Comparison of ENCODE assay signal across 11 cellular contexts in the genomic region with DNA sequence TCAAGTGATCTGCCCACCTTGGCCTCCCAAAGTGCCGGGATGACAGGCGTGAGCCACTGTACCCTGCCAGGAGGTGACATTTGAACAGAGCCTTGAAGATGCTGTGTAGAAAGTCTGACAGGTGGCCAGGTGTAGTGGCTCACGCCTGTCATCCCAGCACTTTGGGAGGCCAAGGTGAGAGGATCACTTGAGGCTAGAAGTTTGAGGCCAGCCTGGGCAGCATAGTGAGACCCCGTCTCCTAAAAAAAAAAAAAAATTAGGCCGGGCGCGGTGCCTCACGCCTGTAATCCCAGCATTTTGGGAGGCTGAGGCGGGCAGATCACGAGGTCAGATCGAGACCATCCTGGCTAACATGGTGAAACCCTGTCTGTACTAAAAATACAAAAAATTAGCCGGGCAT. TPM values are rescaled to one million over a fixed set of nuclear protein-coding genes. Genes with fewer than 3 reads are reported as not detected.
DNase-seq lines count a peak whose midpoint lies in the region; ATAC-seq, FAIRE-seq and TF ChIP-seq lines count a peak whose summit lies in the region.
"Not testable (repeated sequence)": the region's sequence is repeated elsewhere in the genome, so short reads cannot be mapped to it uniquely, and the experiment has no call there.
"Had no signal": no experiment of that assay in that cellular context is flagged by ENCODE, and none has a peak within 500 bp of the region (broad histone marks: within the 10 kb centered on the region; RNA-seq: fewer than 3 reads in every experiment).

No MANE protein-coding gene starts in this region.

- DNase-seq in WTC11 (ENCODE audit: low spot score); K562 (ENCODE audit: extremely low read depth in 1 of 4, low spot score in 3 of 4): not testable (repeated sequence)
- DNase-seq in activated CD8-positive, alpha-beta memory T cell treated with anti-CD3 and anti-CD28 coated beads for 24 hours = peak; percentile 21
- DNase-seq in activated effector memory CD4-positive, alpha-beta T cell treated with anti-CD3 and anti-CD28 coated beads, Interleukin-2, amount 50 U/mL, for 16 hours = peak; percentile 22
- peak; percentile 18 for DNase-seq in endodermal cell
- DNase-seq in stimulated activated CD8-positive, alpha-beta memory T cell treated with anti-CD3 and anti-CD28 coated beads, Interleukin-4, amount 100 ng/mL, for 48 hours = peak; percentile 7
- peak; percentile 26 for DNase-seq in upper lobe of right lung

- WGBS in K562 (ENCODE audit: insufficient coverage, low coverage, missing lambda C conversion rate) = 90% methylated on average over 5 of the region's 12 CpGs
- 94 to 97% methylated on average over 5 to 12 of the region's 12 CpGs for WGBS in endodermal cell (ENCODE audit: insufficient coverage in 1 of 2, insufficient read length in 1 of 2), 2 experiments

- H3K4me3 ChIP-seq in HEK293 (ENCODE audit: low read depth, low read length); K562; endodermal cell (ENCODE audit: low read length); upper lobe of right lung: not testable (repeated sequence)

- not testable (repeated sequence) for H3K27me3 Mint-ChIP-seq in WTC11 (ENCODE audit: low read depth); endodermal cell (ENCODE audit: insufficient read depth)

- not testable (repeated sequence) for H3K9ac ChIP-seq in K562 (ENCODE audit: insufficient read depth in 1 of 2, low read depth in 2 of 2, low read length in 2 of 2); endodermal cell (ENCODE audit: extremely low read depth, low read length, poor library complexity, severe bottlenecking)

- H3K4me2 ChIP-seq in K562 (ENCODE audit: insufficient read depth, low read length) = not testable (repeated sequence)

- H4K20me1 ChIP-seq in K562 (replicated peaks; ENCODE audit: control insufficient read depth, insufficient read depth, low read length) = not testable (repeated sequence)

- H3K27me3 ChIP-seq in K562 (ENCODE audit: control insufficient read depth in 2 of 2, insufficient read depth in 2 of 2, low read length in 2 of 2); endodermal cell (ENCODE audit: control insufficient read depth, insufficient read depth, low read length, poor library complexity, severe bottlenecking); upper lobe of right lung: not testable (repeated sequence)

- H3K9me3 Mint-ChIP-seq in WTC11, endodermal cell: not testable (repeated sequence)

- not testable (repeated sequence) for H3K9me3 ChIP-seq in HEK293 (ENCODE audit: control insufficient read depth, insufficient read depth, low read depth, low read length); K562 (replicated peaks; ENCODE audit: control insufficient read depth, insufficient read depth, low read depth, low read length); endodermal cell (ENCODE audit: control insufficient read depth, low read length); upper lobe of right lung

- H3K36me3 ChIP-seq in HEK293 (ENCODE audit: control insufficient read depth in 2 of 2, insufficient read depth in 1 of 2, low read length in 2 of 2) = peaks cover 10 to 13% of the 10 kb centered on the region in 2 experiments
- not testable (repeated sequence) for H3K36me3 ChIP-seq in K562 (ENCODE audit: control insufficient read depth, insufficient read depth, low read length); endodermal cell (ENCODE audit: control insufficient read depth, insufficient read depth, low read length)
- H3K36me3 ChIP-seq in upper lobe of right lung = peaks cover 11% of the 10 kb centered on the region

- not testable (repeated sequence) for FAIRE-seq in K562 (lab: Jason Lieb, UNC)

- H2AFZ ChIP-seq in K562 (ENCODE audit: low read depth, low read length) = not testable (repeated sequence)

- BruUV-seq in K562 (replicated peaks; lab: Mats Ljungman, UMichigan) = not testable (repeated sequence)

- H3K4me1 ChIP-seq in HEK293 (ENCODE audit: control insufficient read depth, insufficient read depth, low read length); K562 (replicated peaks in 1 of 2; ENCODE audit: control insufficient read depth in 2 of 2, insufficient read depth in 2 of 2, low read length in 2 of 2); endodermal cell (ENCODE audit: control insufficient read depth, insufficient read depth, low read length); upper lobe of right lung: not testable (repeated sequence)

- not testable (repeated sequence) for H3K27ac Mint-ChIP-seq in WTC11, endodermal cell

- H3K27ac ChIP-seq in HEK293 (ENCODE audit: extremely low read depth, low read depth, low read length); K562 (ENCODE audit: extremely low read depth, low read depth, low read length); endodermal cell (ENCODE audit: low read depth, low read length); upper lobe of right lung: not testable (repeated sequence)

- intact Hi-C loops in K562 (cut with micrococcal nuclease); upper lobe of right lung (cut with DNase I): not testable (repeated sequence)

- in situ Hi-C loops in K562 (cut with MboI) = not testable (repeated sequence)

- not testable (repeated sequence) for TF ChIP-seq RAD21 in K562 (CRISPR knock-in tag; conservative IDR thresholded peaks at IDR 0.05 in 1 of 2, IDR thresholded peaks at IDR 0.05 in 1 of 2)

- not testable (repeated sequence) for H3K4me3 Mint-ChIP-seq in WTC11, endodermal cell

- H3K4me1 Mint-ChIP-seq in WTC11, endodermal cell: not testable (repeated sequence)

- not testable (repeated sequence) for H3K79me2 ChIP-seq in K562 (ENCODE audit: control insufficient read depth, insufficient read depth, low read length)

- not testable (repeated sequence) for H3K9me1 ChIP-seq in K562 (ENCODE audit: control insufficient read depth, insufficient read depth, low read length)

- TF ChIP-seq CTCF in HEK293 (tag by site-specific recombination; IDR thresholded peaks at IDR 0.05); WTC11 (IDR thresholded peaks at IDR 0.05); K562 (IDR thresholded peaks at IDR 0.05 in 2 of 3, conservative IDR thresholded peaks at IDR 0.05 in 1 of 3; ENCODE audit: insufficient read depth in 2 of 3, low read depth in 1 of 3, low read length in 3 of 3); endodermal cell (conservative IDR thresholded peaks at IDR 0.05); upper lobe of right lung (IDR thresholded peaks at IDR 0.05): not testable (repeated sequence)

- TF ChIP-seq POLR2A in K562 (conservative IDR thresholded peaks at IDR 0.05) = not testable (repeated sequence)

- not testable (repeated sequence) for TF ChIP-seq EP300 in K562 (IDR thresholded peaks at IDR 0.05; ENCODE audit: low read length)

- H3K36me3 Mint-ChIP-seq in WTC11 = not testable (repeated sequence)
- peaks cover 21% of the 10 kb centered on the region for H3K36me3 Mint-ChIP-seq in endodermal cell (ENCODE audit: low read depth)

- not testable (repeated sequence) for ATAC-seq in WTC11, K562, upper lobe of right lung

- CTCF ChIA-PET in HEK293 (lab: Yijun Ruan, JAX) = interaction anchor here (1.6 kb wide), 1 partner anchor 207 kb away, joined by 3 read pairs; no protein-coding TSS in a partner anchor
- CTCF ChIA-PET in WTC11 (lab: Charles Lee) = interaction anchor here (2.6 kb wide), 1 partner anchor 15 kb away, joined by 11 read pairs; no protein-coding TSS in a partner anchor
- CTCF ChIA-PET in K562 (lab: Yijun Ruan, JAX; ENCODE audit: low intra/inter-chr PET ratio) = not testable (repeated sequence)

- POLR2A ChIA-PET in HEK293 (lab: Yijun Ruan, JAX); K562 (lab: Yijun Ruan, JAX): not testable (repeated sequence)
- POLR2A ChIA-PET in WTC11 (lab: Charles Lee) = interaction anchor here (0.7 kb wide), 1 partner anchor 17 kb away, joined by 4 read pairs; no protein-coding TSS in a partner anchor

RNA-seq across cellular contexts. Expression of gene NGRN, which starts 13.0 kb away (rescaled TPM):
- total RNA-seq in WTC11 (2021) (77.8 to 88.5 TPM (median 88.1 TPM) in 3 replicates), K562 (2014; rRNA removed) (69.5 and 73.4 TPM in 2 replicates), K562 (2014; rRNA removed; fragmentation: Illumina TruSeq; extraction: Trizol) (54.9 and 58.8 TPM in 2 replicates), K562 (2015; rRNA removed; fragmentation: Illumina TruSeq; extraction: Trizol) (60.0 and 61.5 TPM in 2 replicates), K562 (2021) (64.6 and 66.5 TPM in 2 replicates), endodermal cell (100 to 1,000 TPM in 1 of 2 donors, 10 to 100 TPM in 1; 89.3 to 103 TPM), upper lobe of right lung (75.0 TPM)
- 23.0 and 24.9 TPM in 2 replicates for total RNA-seq in K562 (2011; cell fraction: chromatin; rRNA removed; ENCODE audit: low replicate concordance)
- total RNA-seq in K562 (2011; cell fraction: nucleolus; rRNA removed) = 17.9 and 20.5 TPM in 2 replicates
- total RNA-seq in K562 (2011; cell fraction: nucleoplasm; rRNA removed) = 24.8 and 26.5 TPM in 2 replicates
- polyA plus RNA-seq in K562 (2011; rRNA removed) (57.5 and 62.8 TPM in 2 replicates), K562 (2014; fragmentation: Illumina TruSeq; extraction: Trizol) (47.9 and 56.5 TPM in 2 replicates), K562 (2014; fragmentation: Nextera tagmentation; extraction: Ambion mirVana) (10 to 100 TPM; 14.0 to 21.0 TPM), K562 (2014; rRNA removed) (64.5 and 70.3 TPM in 2 replicates)
- polyA plus RNA-seq in K562 (2011; cell fraction: cytosol; rRNA removed) = 45.8 and 48.7 TPM in 2 replicates
- polyA plus RNA-seq in K562 (2011; cell fraction: nucleus; rRNA removed) = 21.4 and 27.0 TPM in 2 replicates
- polyA plus RNA-seq in K562 (2012) = 49.2 and 50.7 TPM in 2 replicates
- polyA minus RNA-seq in K562 (2011; rRNA and poly(A)+ RNA removed) = 37.7 and 38.0 TPM in 2 replicates
- polyA minus RNA-seq in K562 (2011; cell fraction: cytosol; rRNA and poly(A)+ RNA removed) = 18.5 and 20.3 TPM in 2 replicates
- polyA minus RNA-seq in K562 (2011; cell fraction: nucleus; rRNA and poly(A)+ RNA removed) = 8.5 and 11.4 TPM in 2 replicates
- polyA plus RNA-seq in endodermal cell (2013, experiment 1 of 2) = 100 TPM
- polyA plus RNA-seq in endodermal cell (2013, experiment 2 of 2) = 98.5 TPM

RNA-seq across cellular contexts. Expression of gene TTLL13, which starts 29.1 kb away (rescaled TPM):
- total RNA-seq in WTC11 (2021) (0.18 to 0.76 TPM (median 0.48 TPM) in 3 replicates), K562 (2014; rRNA removed) (0.04 TPM in 1 of 2 replicates, not detected in the other), K562 (2014; rRNA removed; fragmentation: Illumina TruSeq; extraction: Trizol) (0.10 and 0.22 TPM in 2 replicates), K562 (2015; rRNA removed; fragmentation: Illumina TruSeq; extraction: Trizol) (0.11 TPM in 1 of 2 replicates, not detected in the other), K562 (2021) (0.11 and 0.36 TPM in 2 replicates), endodermal cell (under 1 TPM; 0.15 to 0.46 TPM), upper lobe of right lung (not detected)
- total RNA-seq in K562 (2011; cell fraction: chromatin; rRNA removed; ENCODE audit: low replicate concordance) = 1.1 and 1.4 TPM in 2 replicates
- 0.53 and 0.83 TPM in 2 replicates for total RNA-seq in K562 (2011; cell fraction: nucleolus; rRNA removed)
- total RNA-seq in K562 (2011; cell fraction: nucleoplasm; rRNA removed) = 0.37 and 0.76 TPM in 2 replicates
- polyA plus RNA-seq in K562 (2011; rRNA removed) (0.20 and 0.24 TPM in 2 replicates), K562 (2014; fragmentation: Illumina TruSeq; extraction: Trizol) (0.12 TPM in 1 of 2 replicates, not detected in the other), K562 (2014; fragmentation: Nextera tagmentation; extraction: Ambion mirVana) (under 1 TPM; 0.10 to 0.17 TPM), K562 (2014; rRNA removed) (0.05 TPM in 1 of 2 replicates, not detected in the other)
- polyA plus RNA-seq in K562 (2011; cell fraction: cytosol; rRNA removed) = 0.22 and 0.24 TPM in 2 replicates
- polyA plus RNA-seq in K562 (2011; cell fraction: nucleus; rRNA removed) = 0.49 and 0.74 TPM in 2 replicates
- 0.17 and 0.55 TPM in 2 replicates for polyA plus RNA-seq in K562 (2012)
- polyA minus RNA-seq in K562 (2011; rRNA and poly(A)+ RNA removed) = 0.28 and 0.51 TPM in 2 replicates
- polyA minus RNA-seq in K562 (2011; cell fraction: cytosol; rRNA and poly(A)+ RNA removed) = not detected in 2 replicates
- 0.22 and 0.40 TPM in 2 replicates for polyA minus RNA-seq in K562 (2011; cell fraction: nucleus; rRNA and poly(A)+ RNA removed)
- 0.21 TPM for polyA plus RNA-seq in endodermal cell (2013, experiment 1 of 2)
- not detected for polyA plus RNA-seq in endodermal cell (2013, experiment 2 of 2)
- total RNA-seq: A172, A673 had no signal
- polyA plus RNA-seq: CD4-positive, alpha-beta memory T cell had no signal

RNA-seq across cellular contexts. Expression of gene GDPGP1, which starts 44.5 kb away (rescaled TPM):
- total RNA-seq in WTC11 (2021) (2.6 to 6.7 TPM (median 5.3 TPM) in 3 replicates), K562 (2014; rRNA removed) (3.9 and 4.0 TPM in 2 replicates), K562 (2014; rRNA removed; fragmentation: Illumina TruSeq; extraction: Trizol) (2.8 and 3.0 TPM in 2 replicates), K562 (2015; rRNA removed; fragmentation: Illumina TruSeq; extraction: Trizol) (2.4 and 3.0 TPM in 2 replicates), K562 (2021) (6.0 and 6.1 TPM in 2 replicates), endodermal cell (1 to 10 TPM; 4.8 to 5.4 TPM), upper lobe of right lung (11.2 TPM)
- 9.0 and 29.0 TPM in 2 replicates for total RNA-seq in K562 (2011; cell fraction: chromatin; rRNA removed; ENCODE audit: low replicate concordance)
- total RNA-seq in K562 (2011; cell fraction: nucleolus; rRNA removed) = 29.9 and 32.4 TPM in 2 replicates
- 18.3 and 18.8 TPM in 2 replicates for total RNA-seq in K562 (2011; cell fraction: nucleoplasm; rRNA removed)
- polyA plus RNA-seq in K562 (2011; rRNA removed) (3.7 and 4.0 TPM in 2 replicates), K562 (2014; fragmentation: Illumina TruSeq; extraction: Trizol) (1.2 and 2.0 TPM in 2 replicates), K562 (2014; fragmentation: Nextera tagmentation; extraction: Ambion mirVana) (under 1 TPM; 0.78 to 0.92 TPM), K562 (2014; rRNA removed) (2.6 and 3.3 TPM in 2 replicates)
- polyA plus RNA-seq in K562 (2011; cell fraction: cytosol; rRNA removed) = 1.4 and 2.7 TPM in 2 replicates
- 9.9 and 12.7 TPM in 2 replicates for polyA plus RNA-seq in K562 (2011; cell fraction: nucleus; rRNA removed)
- 2.3 and 4.2 TPM in 2 replicates for polyA plus RNA-seq in K562 (2012)
- polyA minus RNA-seq in K562 (2011; rRNA and poly(A)+ RNA removed) = 7.1 and 7.7 TPM in 2 replicates
- polyA minus RNA-seq in K562 (2011; cell fraction: cytosol; rRNA and poly(A)+ RNA removed) = 6.0 and 7.6 TPM in 2 replicates
- polyA minus RNA-seq in K562 (2011; cell fraction: nucleus; rRNA and poly(A)+ RNA removed) = 13.9 and 15.4 TPM in 2 replicates
- 1.9 TPM for polyA plus RNA-seq in endodermal cell (2013, experiment 1 of 2)
- 3.3 TPM for polyA plus RNA-seq in endodermal cell (2013, experiment 2 of 2)

RNA-seq across cellular contexts. Expression of gene CIB1, which starts 44.7 kb away (rescaled TPM):
- 26.1 to 29.6 TPM (median 26.9 TPM) in 3 replicates for total RNA-seq in WTC11 (2021)
- 14.3 and 33.8 TPM in 2 replicates for total RNA-seq in K562 (2011; cell fraction: chromatin; rRNA removed; ENCODE audit: low replicate concordance)
- 35.9 and 36.5 TPM in 2 replicates for total RNA-seq in K562 (2011; cell fraction: nucleolus; rRNA removed)
- total RNA-seq in K562 (2011; cell fraction: nucleoplasm; rRNA removed) = 26.0 and 30.1 TPM in 2 replicates
- 61.4 and 94.5 TPM in 2 replicates for total RNA-seq in K562 (2014; rRNA removed)
- total RNA-seq in K562 (2014; rRNA removed; fragmentation: Illumina TruSeq; extraction: Trizol) = 46.9 and 49.6 TPM in 2 replicates
- 63.4 and 64.5 TPM in 2 replicates for total RNA-seq in K562 (2015; rRNA removed; fragmentation: Illumina TruSeq; extraction: Trizol)
- 106 and 107 TPM in 2 replicates for total RNA-seq in K562 (2021)
- polyA plus RNA-seq in K562 (2011; rRNA removed) = 136 and 186 TPM in 2 replicates
- 212 and 302 TPM in 2 replicates for polyA plus RNA-seq in K562 (2011; cell fraction: cytosol; rRNA removed)
- polyA plus RNA-seq in K562 (2011; cell fraction: nucleus; rRNA removed) = 104 and 147 TPM in 2 replicates
- polyA plus RNA-seq in K562 (2012) = 132 and 166 TPM in 2 replicates
- polyA plus RNA-seq in K562 (2014; fragmentation: Illumina TruSeq; extraction: Trizol) = 107 and 138 TPM in 2 replicates
- 10 to 100 TPM; 14.9 to 33.8 TPM for polyA plus RNA-seq in K562 (2014; fragmentation: Nextera tagmentation; extraction: Ambion mirVana)
- 128 and 142 TPM in 2 replicates for polyA plus RNA-seq in K562 (2014; rRNA removed)
- 38.2 and 47.4 TPM in 2 replicates for polyA minus RNA-seq in K562 (2011; rRNA and poly(A)+ RNA removed)
- polyA minus RNA-seq in K562 (2011; cell fraction: cytosol; rRNA and poly(A)+ RNA removed) = 35.2 and 37.1 TPM in 2 replicates
- polyA minus RNA-seq in K562 (2011; cell fraction: nucleus; rRNA and poly(A)+ RNA removed) = 10.0 and 16.9 TPM in 2 replicates
- 10 to 100 TPM; 31.3 to 34.0 TPM for total RNA-seq in endodermal cell
- 19.0 TPM for polyA plus RNA-seq in endodermal cell (2013, experiment 1 of 2)
- 19.4 TPM for polyA plus RNA-seq in endodermal cell (2013, experiment 2 of 2)
- total RNA-seq in upper lobe of right lung = 62.8 TPM
